Comparison of ENCODE assay signal across 19 cellular contexts in the genomic region with DNA sequence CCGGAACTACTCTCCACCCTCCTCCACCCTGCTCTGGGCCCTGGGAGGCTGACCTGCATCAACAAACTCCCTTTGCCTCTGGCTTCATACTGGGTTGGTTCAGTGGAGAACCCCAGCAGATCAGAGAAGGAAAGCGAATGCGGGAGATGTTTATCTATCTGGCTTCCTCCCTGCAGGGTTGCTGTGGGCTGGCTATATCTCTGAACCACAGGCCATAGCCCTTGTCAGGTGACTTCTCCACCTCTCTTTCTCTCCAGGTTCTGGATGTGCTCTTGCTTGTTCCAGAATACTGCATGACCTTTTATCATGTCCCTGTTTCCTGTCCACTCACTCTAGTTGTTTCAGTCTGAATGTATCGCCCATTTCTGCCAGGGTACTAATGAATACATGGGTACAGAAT. TPM values are rescaled to one million over a fixed set of nuclear protein-coding genes. Genes with fewer than 3 reads are reported as not detected.
DNase-seq lines count a peak whose midpoint lies in the region; ATAC-seq, FAIRE-seq and TF ChIP-seq lines count a peak whose summit lies in the region.
"Had no signal": no experiment of that assay in that cellular context is flagged by ENCODE, and none has a peak within 500 bp of the region (broad histone marks: within the 10 kb centered on the region; RNA-seq: fewer than 3 reads in every experiment).

No MANE protein-coding gene starts in this region.

- H3K79me2 ChIP-seq in K562 (ENCODE audit: control insufficient read depth, insufficient read depth, low read length): no peaks in the 10 kb centered on the region

- intact Hi-C loops in K562 (cut with micrococcal nuclease): no loop called here
- intact Hi-C loops in Right ventricle myocardium superior (cut with DNase I): no loop called here

- no peak overlapping the region for H3K27ac Mint-ChIP-seq in activated T-cell treated with anti-CD3 and anti-CD28 coated beads, Interleukin-2, amount 50 U/mL, for 72 hours
- peak overlapping the region; percentile 72 to 84 for H3K27ac Mint-ChIP-seq in T-cell
- H3K27ac Mint-ChIP-seq in stimulated activated effector memory CD8-positive, alpha-beta T cell treated with anti-CD3 and anti-CD28 coated beads, Interleukin-12 subunit alpha, Interleukin-12 subunit beta, amount 100 ng/mL, for 72 hours: no peak overlapping the region
- H3K27ac Mint-ChIP-seq: activated B cell treated with CpG ODN at 0.5 μM for 24 hours; stimulated activated memory B cell treated with anti-CD40 and anti-IgM and Interleukin-4, amounts not matched to agents 10 μg/mL and 1 μg/mL and 100 μg/mL, for 72 hours had no signal

- FAIRE-seq in K562 (lab: Jason Lieb, UNC): no peak

- H3K4me1 ChIP-seq in K562 (replicated peaks in 1 of 2; ENCODE audit: control insufficient read depth in 2 of 2, insufficient read depth in 2 of 2, low read length in 2 of 2): peaks cover 0 to 9% of the 10 kb centered on the region in 2 experiments; a peak in 3 of 5 replicates
- H3K4me1 ChIP-seq in foreskin keratinocyte: peaks cover 7% of the 10 kb centered on the region
- H3K4me1 ChIP-seq: breast epithelium, tibial artery had no signal

- H3K36me3 ChIP-seq in K562 (ENCODE audit: control insufficient read depth, insufficient read depth, low read length): no peaks in the 10 kb centered on the region
- H3K36me3 ChIP-seq: BLaER1 treated with 17β-estradiol and CSF1 and Interleukin-3, amounts not matched to agents 10 nM and 100 nM; breast epithelium; MG63; tibial artery had no signal

- no peak overlapping the region for H3K9ac ChIP-seq in K562 (ENCODE audit: insufficient read depth in 1 of 2, low read depth in 2 of 2, low read length in 2 of 2)
- H3K9ac ChIP-seq: BLaER1 treated with 17β-estradiol and CSF1 and Interleukin-3, amounts not matched to agents 10 nM and 100 nM had no signal

- peak; percentile 21; the same call in 1 of the 2 replicates for TF ChIP-seq EP300 in K562 (IDR thresholded peaks at IDR 0.05; ENCODE audit: low read length)

- H3K36me3 Mint-ChIP-seq in activated T-cell treated with anti-CD3 and anti-CD28 coated beads, Interleukin-2, amount 50 U/mL, for 72 hours (ENCODE audit: insufficient read depth in 2 of 2): no peaks in the 10 kb centered on the region
- no peaks in the 10 kb centered on the region for H3K36me3 Mint-ChIP-seq in T-cell
- H3K36me3 Mint-ChIP-seq in stimulated activated effector memory CD8-positive, alpha-beta T cell treated with anti-CD3 and anti-CD28 coated beads, Interleukin-12 subunit alpha, Interleukin-12 subunit beta, amount 100 ng/mL, for 72 hours: no peaks in the 10 kb centered on the region
- H3K36me3 Mint-ChIP-seq: stimulated activated memory B cell treated with anti-CD40 and anti-IgM and Interleukin-4, amounts not matched to agents 10 μg/mL and 1 μg/mL and 100 μg/mL, for 72 hours had no signal

- peaks cover 13% of the 10 kb centered on the region for H3K4me1 Mint-ChIP-seq in activated T-cell treated with anti-CD3 and anti-CD28 coated beads, Interleukin-2, amount 50 U/mL, for 72 hours (ENCODE audit: low read depth)
- peaks cover 13 to 33% (median 15%) of the 10 kb centered on the region in 3 donors for H3K4me1 Mint-ChIP-seq in T-cell
- H3K4me1 Mint-ChIP-seq in stimulated activated effector memory CD8-positive, alpha-beta T cell treated with anti-CD3 and anti-CD28 coated beads, Interleukin-12 subunit alpha, Interleukin-12 subunit beta, amount 100 ng/mL, for 72 hours: peaks cover 12% of the 10 kb centered on the region
- H3K4me1 Mint-ChIP-seq: activated B cell treated with CpG ODN at 0.5 μM for 24 hours; stimulated activated memory B cell treated with anti-CD40 and anti-IgM and Interleukin-4, amounts not matched to agents 10 μg/mL and 1 μg/mL and 100 μg/mL, for 72 hours had no signal

- TF ChIP-seq CTCF in K562 (IDR thresholded peaks at IDR 0.05 in 2 of 3, conservative IDR thresholded peaks at IDR 0.05 in 1 of 3; ENCODE audit: insufficient read depth in 2 of 3, low read depth in 1 of 3, low read length in 3 of 3) (no peak), foreskin keratinocyte (conservative IDR thresholded peaks at IDR 0.05) (no peak)

- peak overlapping the region; percentile 22; the same call in 1 of the 2 replicates for H3K4me2 ChIP-seq in K562 (ENCODE audit: insufficient read depth, low read length)
- H3K4me2 ChIP-seq: BLaER1 treated with 17β-estradiol and CSF1 and Interleukin-3, amounts not matched to agents 10 nM and 100 nM had no signal

- no peaks in the 10 kb centered on the region for H3K9me1 ChIP-seq in K562 (ENCODE audit: control insufficient read depth, insufficient read depth, low read length)

- no peaks in the 10 kb centered on the region for H3K27me3 Mint-ChIP-seq in activated T-cell treated with anti-CD3 and anti-CD28 coated beads, Interleukin-2, amount 50 U/mL, for 72 hours (ENCODE audit: low read depth)
- H3K27me3 Mint-ChIP-seq in T-cell: peaks cover 0 to 3% of the 10 kb centered on the region in 2 donors

- 0% methylated on average over 4 of the region's 4 CpGs for WGBS in K562 (ENCODE audit: insufficient coverage, low coverage, missing lambda C conversion rate)

- in situ Hi-C loops in K562 (cut with MboI): loop anchor here (10.0 kb wide), 1 partner anchor 644 kb away; no protein-coding TSS in a partner anchor

- no peak overlapping the region for H3K27ac ChIP-seq in K562 (ENCODE audit: extremely low read depth, low read depth, low read length)
- H3K27ac ChIP-seq in foreskin keratinocyte: no peak overlapping the region
- H3K27ac ChIP-seq: BLaER1 treated with 17β-estradiol and CSF1 and Interleukin-3, amounts not matched to agents 10 nM and 100 nM; breast epithelium; tibial artery had no signal

- no peaks in the 10 kb centered on the region for H4K20me1 ChIP-seq in K562 (replicated peaks; ENCODE audit: control insufficient read depth, insufficient read depth, low read length)
- H4K20me1 ChIP-seq: BLaER1 treated with 17β-estradiol and CSF1 and Interleukin-3, amounts not matched to agents 10 nM and 100 nM had no signal

- no peaks in the 10 kb centered on the region for H3K9me3 Mint-ChIP-seq in activated T-cell treated with anti-CD3 and anti-CD28 coated beads, Interleukin-2, amount 50 U/mL, for 72 hours
- no peaks in the 10 kb centered on the region for H3K9me3 Mint-ChIP-seq in T-cell
- no peaks in the 10 kb centered on the region for H3K9me3 Mint-ChIP-seq in stimulated activated effector memory CD8-positive, alpha-beta T cell treated with anti-CD3 and anti-CD28 coated beads, Interleukin-12 subunit alpha, Interleukin-12 subunit beta, amount 100 ng/mL, for 72 hours
- H3K9me3 Mint-ChIP-seq: activated B cell treated with CpG ODN at 0.5 μM for 24 hours; stimulated activated memory B cell treated with anti-CD40 and anti-IgM and Interleukin-4, amounts not matched to agents 10 μg/mL and 1 μg/mL and 100 μg/mL, for 72 hours had no signal

- ATAC-seq in activated T-cell treated with anti-CD3 and anti-CD28 coated beads, Interleukin-2, amount 50 U/mL, for 72 hours (replicated peaks in 1 of 2): peak; percentile 54 to 69
- ATAC-seq in T-cell (replicated peaks in 1 of 4) (peak; percentile 65 to 82 (median 76)), K562 (peak; percentile 87), Right ventricle myocardium superior (ENCODE audit: poor library complexity) (no peak), GM21737 (IDR thresholded peaks at IDR 0.05; ENCODE audit: unreplicated experiment) (no peak), foreskin keratinocyte (no peak)
- ATAC-seq in stimulated activated effector memory CD8-positive, alpha-beta T cell treated with anti-CD3 and anti-CD28 coated beads, Interleukin-12 subunit alpha, Interleukin-12 subunit beta, amount 100 ng/mL, for 72 hours: peak; percentile 57
- ATAC-seq: esophagus mucosa; stimulated activated memory B cell treated with anti-CD40 and anti-IgM and Interleukin-4, amounts not matched to agents 10 μg/mL and 1 μg/mL and 100 μg/mL, for 72 hours had no signal

- POLR2A ChIA-PET in T-cell (lab: Charles Lee): no interaction called here
- POLR2A ChIA-PET in K562 (lab: Yijun Ruan, JAX): interaction anchor here (0.8 kb wide), 1 partner anchor 59 kb away, joined by 3 read pairs; no protein-coding TSS in a partner anchor

- H2AFZ ChIP-seq in K562 (ENCODE audit: low read depth, low read length): no peak overlapping the region

- H3K4me3 Mint-ChIP-seq in activated T-cell treated with anti-CD3 and anti-CD28 coated beads, Interleukin-2, amount 50 U/mL, for 72 hours: no peak overlapping the region
- peak overlapping the region in 1 of 3 donors; percentile 7 for H3K4me3 Mint-ChIP-seq in T-cell
- no peak overlapping the region for H3K4me3 Mint-ChIP-seq in stimulated activated effector memory CD8-positive, alpha-beta T cell treated with anti-CD3 and anti-CD28 coated beads, Interleukin-12 subunit alpha, Interleukin-12 subunit beta, amount 100 ng/mL, for 72 hours
- H3K4me3 Mint-ChIP-seq: activated B cell treated with CpG ODN at 0.5 μM for 24 hours; stimulated activated memory B cell treated with anti-CD40 and anti-IgM and Interleukin-4, amounts not matched to agents 10 μg/mL and 1 μg/mL and 100 μg/mL, for 72 hours had no signal

- CTCF ChIA-PET in T-cell (lab: Charles Lee) (interaction anchor here in 1 of 2 donors (0.6 kb wide), 1 partner anchor 11 kb away, joined by 10 read pairs; no protein-coding TSS in a partner anchor), K562 (lab: Yijun Ruan, JAX; ENCODE audit: low intra/inter-chr PET ratio) (no interaction called here)

- H3K27me3 ChIP-seq in K562 (ENCODE audit: control insufficient read depth in 2 of 2, insufficient read depth in 2 of 2, low read length in 2 of 2) (peaks cover 4 to 14% of the 10 kb centered on the region in 2 experiments; a peak in 3 of 5 replicates), foreskin keratinocyte (peaks cover 4% of the 10 kb centered on the region)
- H3K27me3 ChIP-seq: BLaER1 treated with 17β-estradiol and CSF1 and Interleukin-3, amounts not matched to agents 10 nM and 100 nM; breast epithelium; MG63; tibial artery had no signal

- H3K9me3 ChIP-seq in K562 (replicated peaks; ENCODE audit: control insufficient read depth, insufficient read depth, low read depth, low read length): no peaks in the 10 kb centered on the region
- H3K9me3 ChIP-seq: breast epithelium, MG63, tibial artery had no signal

- BruUV-seq in K562 (replicated peaks; lab: Mats Ljungman, UMichigan): no TSS peak

- no peak for TF ChIP-seq RAD21 in K562 (CRISPR knock-in tag; conservative IDR thresholded peaks at IDR 0.05 in 1 of 2, IDR thresholded peaks at IDR 0.05 in 1 of 2)

- no peak for DNase-seq in activated T-cell treated with anti-CD3 and anti-CD28 coated beads, Interleukin-2, amount 50 U/mL, for 72 hours
- DNase-seq in activated T-cell treated with anti-CD3 and anti-CD28 coated beads for 4 hours (no peak), T-cell (peak in 9 of 34 experiments; percentile 7 to 51 (median 12)), K562 (ENCODE audit: extremely low read depth in 1 of 4, low spot score in 3 of 4) (peak in 2 of 4 experiments; percentile 52 to 73), Right ventricle myocardium superior (no peak), foreskin keratinocyte (no peak)
- no peak for DNase-seq in stimulated activated effector memory CD8-positive, alpha-beta T cell treated with anti-CD3 and anti-CD28 coated beads, Interleukin-12 subunit alpha, Interleukin-12 subunit beta, amount 100 ng/mL, for 72 hours (ENCODE audit: low spot score in 2 of 2)
- DNase-seq: activated B cell treated with CpG ODN at 0.5 μM for 24 hours, DMS 273 treated with DMSO at 0.1 percent for 48 hours, MG63, NCI-H187 treated with DMSO at 0.1 percent for 48 hours, NCI-H446, RPMI8226, tibial artery had no signal

- TF ChIP-seq POLR2A in K562 (conservative IDR thresholded peaks at IDR 0.05): no peak

- no peak overlapping the region for H3K4me3 ChIP-seq in K562
- H3K4me3 ChIP-seq: BLaER1 treated with 17β-estradiol and CSF1 and Interleukin-3, amounts not matched to agents 10 nM and 100 nM; breast epithelium; MG63; tibial artery had no signal

RNA-seq across cellular contexts. Expression of a gene that starts 51.7 kb away (rescaled TPM):
- 10 to 100 TPM; 86.4 to 88.3 TPM for total RNA-seq in activated T-cell treated with anti-CD3 and anti-CD28 coated beads, Interleukin-2, amount 50 U/mL, for 72 hours
- total RNA-seq in T-cell: 100 to 1,000 TPM in 2 of 5 donors, 10 to 100 TPM in 3; 45.0 to 268 (median 52.1) TPM
- total RNA-seq in K562 (2011; cell fraction: chromatin; rRNA removed; ENCODE audit: low replicate concordance): 79.3 and 178 TPM in 2 replicates
- total RNA-seq in K562 (2011; cell fraction: nucleolus; rRNA removed): 42.2 and 49.9 TPM in 2 replicates
- total RNA-seq in K562 (2011; cell fraction: nucleoplasm; rRNA removed): 76.4 and 120 TPM in 2 replicates
- total RNA-seq in K562 (2014; rRNA removed): 66.8 and 77.8 TPM in 2 replicates
- total RNA-seq in K562 (2014; rRNA removed; fragmentation: Illumina TruSeq; extraction: Trizol): 73.1 and 76.1 TPM in 2 replicates
- 68.1 and 68.7 TPM in 2 replicates for total RNA-seq in K562 (2015; rRNA removed; fragmentation: Illumina TruSeq; extraction: Trizol)
- total RNA-seq in K562 (2021): 74.2 and 75.3 TPM in 2 replicates
- polyA plus RNA-seq in K562 (2011; rRNA removed): 52.6 and 81.8 TPM in 2 replicates
- polyA plus RNA-seq in K562 (2011; cell fraction: cytosol; rRNA removed): 21.8 and 23.3 TPM in 2 replicates
- polyA plus RNA-seq in K562 (2011; cell fraction: nucleus; rRNA removed): 50.5 and 53.6 TPM in 2 replicates
- polyA plus RNA-seq in K562 (2012): 62.5 and 71.7 TPM in 2 replicates
- polyA plus RNA-seq in K562 (2014; fragmentation: Illumina TruSeq; extraction: Trizol): 66.8 and 73.3 TPM in 2 replicates
- polyA plus RNA-seq in K562 (2014; fragmentation: Nextera tagmentation; extraction: Ambion mirVana): 10 to 100 TPM; 27.6 to 37.0 TPM
- polyA plus RNA-seq in K562 (2014; rRNA removed): 70.4 and 79.2 TPM in 2 replicates
- 79.3 and 80.4 TPM in 2 replicates for polyA minus RNA-seq in K562 (2011; rRNA and poly(A)+ RNA removed)
- polyA minus RNA-seq in K562 (2011; cell fraction: cytosol; rRNA and poly(A)+ RNA removed): 20.1 and 34.4 TPM in 2 replicates
- 60.6 and 82.3 TPM in 2 replicates for polyA minus RNA-seq in K562 (2011; cell fraction: nucleus; rRNA and poly(A)+ RNA removed)
- 18.0 TPM for total RNA-seq in Right ventricle myocardium superior
- total RNA-seq in foreskin keratinocyte: 27.8 and 29.1 TPM in 2 replicates
- polyA plus RNA-seq in foreskin keratinocyte: 14.9 and 18.8 TPM in 2 replicates

Comparison
In these comparisons a context has a peak if more than half of its experiments do, and no peak if none do; other contexts are left out.
1. ATAC-seq: peak in activated T-cell treated with anti-CD3 and anti-CD28 coated beads, Interleukin-2, amount 50 U/mL, for 72 hours (2 of 2), T-cell (4 of 4), K562 (single experiment) and stimulated activated effector memory CD8-positive, alpha-beta T cell treated with anti-CD3 and anti-CD28 coated beads, Interleukin-12 subunit alpha, Interleukin-12 subunit beta, amount 100 ng/mL, for 72 hours (single experiment); none in Right ventricle myocardium superior (single experiment), GM21737 (single experiment) and foreskin keratinocyte (single experiment).
2. H3K27ac Mint-ChIP-seq: peak in T-cell (2 of 2); none in activated T-cell treated with anti-CD3 and anti-CD28 coated beads, Interleukin-2, amount 50 U/mL, for 72 hours (single experiment) and stimulated activated effector memory CD8-positive, alpha-beta T cell treated with anti-CD3 and anti-CD28 coated beads, Interleukin-12 subunit alpha, Interleukin-12 subunit beta, amount 100 ng/mL, for 72 hours (single experiment).